ENCODE assay signal across 24 cellular contexts in the genomic region with DNA sequence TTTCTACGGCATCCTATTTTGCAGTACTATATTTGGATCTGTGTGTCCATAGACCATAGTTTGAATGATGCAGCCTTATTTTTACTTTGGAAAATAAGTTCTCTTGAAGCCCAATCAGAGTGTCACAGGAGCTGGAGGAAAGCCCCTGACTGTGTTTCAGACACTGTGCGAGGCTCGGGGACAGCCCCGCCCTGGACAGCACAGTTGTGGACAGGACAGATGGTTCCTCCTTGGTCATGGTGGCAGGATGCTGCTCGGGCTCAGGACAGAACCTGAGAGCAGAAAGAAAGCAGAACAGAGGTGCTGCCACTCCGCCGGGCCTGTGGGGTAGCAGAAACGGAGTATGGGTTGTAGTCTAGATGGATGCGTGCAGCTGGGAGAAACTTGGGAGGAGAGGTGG. TPM values are rescaled to one million over a fixed set of nuclear protein-coding genes. Genes with fewer than 3 reads are reported as not detected.
DNase-seq lines count a peak whose midpoint lies in the region; ATAC-seq and TF ChIP-seq lines count a peak whose summit lies in the region.
"Had no signal": no experiment of that assay in that cellular context is flagged by ENCODE, and none has a peak within 500 bp of the region (broad histone marks: within the 10 kb centered on the region; RNA-seq: fewer than 3 reads in every experiment).

No MANE protein-coding gene starts in this region.

- ATAC-seq in activated T-cell treated with anti-CD3 and anti-CD28 coated beads, Interleukin-2, amount 50 U/mL, for 4 hours: no peak
- ATAC-seq in activated B cell treated with CpG ODN at 0.5 μM for 24 hours (ENCODE audit: low read depth) (no peak), GM19324 (IDR thresholded peaks at IDR 0.05; ENCODE audit: low FRiP score, unreplicated experiment) (no peak)
- ATAC-seq: A549, Panc1 had no signal

- peaks cover 52% of the 10 kb centered on the region for H3K4me1 Mint-ChIP-seq in activated T-cell treated with anti-CD3 and anti-CD28 coated beads, Interleukin-2, amount 50 U/mL, for 24 hours (ENCODE audit: low read depth)
- peaks cover 12% of the 10 kb centered on the region for H3K4me1 Mint-ChIP-seq in activated T-cell treated with anti-CD3 and anti-CD28 coated beads, Interleukin-2, amount 50 U/mL, for 4 hours (ENCODE audit: low read depth)
- H3K4me1 Mint-ChIP-seq in activated B cell treated with CpG ODN at 0.5 μM for 24 hours: peaks cover 26% of the 10 kb centered on the region

- no peak overlapping the region for H3K4me3 ChIP-seq in neuronal stem cell (ENCODE audit: low read length in 2 of 2)
- H3K4me3 ChIP-seq: A549 had no signal

- no peak overlapping the region for H3K4me2 ChIP-seq in neuronal stem cell (ENCODE audit: insufficient read depth, low read length, poor library complexity, severe bottlenecking)
- H3K4me2 ChIP-seq: A549 had no signal

- no peak overlapping the region for H3K4me3 Mint-ChIP-seq in activated T-cell treated with anti-CD3 and anti-CD28 coated beads, Interleukin-2, amount 50 U/mL, for 24 hours
- H3K4me3 Mint-ChIP-seq in activated T-cell treated with anti-CD3 and anti-CD28 coated beads, Interleukin-2, amount 50 U/mL, for 4 hours: no peak overlapping the region
- no peak overlapping the region for H3K4me3 Mint-ChIP-seq in activated B cell treated with CpG ODN at 0.5 μM for 24 hours
- H3K4me3 Mint-ChIP-seq: CD8-positive, alpha-beta memory T cell; HFFc6 had no signal

- intact Hi-C loops in activated B cell treated with CpG ODN at 0.5 μM for 24 hours (cut with micrococcal nuclease): no loop called here

- peak overlapping the region; percentile 2 for H3K27ac Mint-ChIP-seq in activated T-cell treated with anti-CD3 and anti-CD28 coated beads, Interleukin-2, amount 50 U/mL, for 24 hours
- peak overlapping the region; percentile 2 for H3K27ac Mint-ChIP-seq in activated B cell treated with CpG ODN at 0.5 μM for 24 hours
- H3K27ac Mint-ChIP-seq: HFFc6 had no signal

- H2AK5ac ChIP-seq in neuronal stem cell (ENCODE audit: low read depth, low read length): no peak overlapping the region

- no peak overlapping the region for H2BK5ac ChIP-seq in neuronal stem cell (ENCODE audit: low read length)

- CTCF ChIA-PET in activated B cell treated with CpG ODN at 0.5 μM for 24 hours (lab: Charles Lee): no interaction called here

- H3K27ac ChIP-seq in neuronal stem cell (replicated peaks; ENCODE audit: low read length): no peak overlapping the region
- H3K27ac ChIP-seq: A549, HL-60 had no signal

- H3K36me3 Mint-ChIP-seq in activated T-cell treated with anti-CD3 and anti-CD28 coated beads, Interleukin-2, amount 50 U/mL, for 24 hours (ENCODE audit: low read depth): peaks cover 73% of the 10 kb centered on the region
- peaks cover 40% of the 10 kb centered on the region for H3K36me3 Mint-ChIP-seq in activated T-cell treated with anti-CD3 and anti-CD28 coated beads, Interleukin-2, amount 50 U/mL, for 4 hours (ENCODE audit: insufficient read depth)
- peaks cover 73% of the 10 kb centered on the region for H3K36me3 Mint-ChIP-seq in activated B cell treated with CpG ODN at 0.5 μM for 24 hours (ENCODE audit: low read depth)

- H2BK120ac ChIP-seq in neuronal stem cell (ENCODE audit: low read depth, low read length): no peak overlapping the region

- H3K23ac ChIP-seq in neuronal stem cell (ENCODE audit: low read depth, low read length, poor library complexity): no peak overlapping the region

- peaks cover 10% of the 10 kb centered on the region for H3K79me1 ChIP-seq in neuronal stem cell (ENCODE audit: low read depth, low read length)

- H3K36me3 ChIP-seq in neuronal stem cell (replicated peaks in 1 of 2; ENCODE audit: control insufficient read depth in 2 of 2, insufficient read depth in 2 of 2, low read length in 2 of 2): peaks cover 2 to 10% of the 10 kb centered on the region in 2 donors

- H2BK15ac ChIP-seq in neuronal stem cell (ENCODE audit: low read length): no peak overlapping the region

- H3K4ac ChIP-seq in neuronal stem cell (ENCODE audit: low read length): no peak overlapping the region

- H4K8ac ChIP-seq in neuronal stem cell (ENCODE audit: low read depth, low read length): no peak overlapping the region

- H4K91ac ChIP-seq in neuronal stem cell (ENCODE audit: low read depth, low read length, poor library complexity): peak overlapping the region; percentile 6

- no peaks in the 10 kb centered on the region for H3K4me1 ChIP-seq in neuronal stem cell (ENCODE audit: control insufficient read depth in 2 of 2, insufficient read depth in 1 of 2, low read depth in 1 of 2, low read length in 2 of 2)
- H3K4me1 ChIP-seq: A549 had no signal

- H3K18ac ChIP-seq in neuronal stem cell (ENCODE audit: low read length): peak overlapping the region; percentile 21

- no peak for TF ChIP-seq CTCF in activated B cell treated with CpG ODN at 0.5 μM for 24 hours (IDR thresholded peaks at IDR 0.05)

- H3K9me3 ChIP-seq in neuronal stem cell (replicated peaks in 1 of 2; ENCODE audit: control insufficient read depth in 2 of 2, insufficient read depth in 1 of 2, low read depth in 1 of 2, low read length in 2 of 2): peaks cover 6 to 18% of the 10 kb centered on the region in 2 donors

- no peak overlapping the region for H2AFZ ChIP-seq in neuronal stem cell (ENCODE audit: low read length)

- POLR2A ChIA-PET in activated B cell treated with CpG ODN at 0.5 μM for 24 hours (lab: Charles Lee): no interaction called here

- H3K27me3 Mint-ChIP-seq in activated T-cell treated with anti-CD3 and anti-CD28 coated beads, Interleukin-2, amount 50 U/mL, for 24 hours: no peaks in the 10 kb centered on the region
- H3K27me3 Mint-ChIP-seq in activated T-cell treated with anti-CD3 and anti-CD28 coated beads, Interleukin-2, amount 50 U/mL, for 4 hours (ENCODE audit: low read depth): no peaks in the 10 kb centered on the region
- H3K27me3 Mint-ChIP-seq in activated B cell treated with CpG ODN at 0.5 μM for 24 hours: no peaks in the 10 kb centered on the region
- H3K27me3 Mint-ChIP-seq: CD8-positive, alpha-beta memory T cell had no signal

- H3K9ac ChIP-seq in neuronal stem cell (ENCODE audit: low read depth, low read length, poor library complexity): no peak overlapping the region

- peak overlapping the region; percentile 85 for H3K14ac ChIP-seq in neuronal stem cell (ENCODE audit: low read length)

- no peaks in the 10 kb centered on the region for H3K27me3 ChIP-seq in neuronal stem cell (ENCODE audit: control insufficient read depth in 3 of 3, insufficient read depth in 3 of 3, low read depth in 1 of 3, low read length in 3 of 3)

- peaks cover 11% of the 10 kb centered on the region for H3K9me3 Mint-ChIP-seq in activated T-cell treated with anti-CD3 and anti-CD28 coated beads, Interleukin-2, amount 50 U/mL, for 24 hours
- peaks cover 16% of the 10 kb centered on the region for H3K9me3 Mint-ChIP-seq in activated T-cell treated with anti-CD3 and anti-CD28 coated beads, Interleukin-2, amount 50 U/mL, for 4 hours
- H3K9me3 Mint-ChIP-seq in activated B cell treated with CpG ODN at 0.5 μM for 24 hours: peaks cover 12% of the 10 kb centered on the region

- no CpG with 5 or more reads among the region's 9 CpGs for WGBS in neuronal stem cell (ENCODE audit: extremely low coverage in 2 of 2, insufficient read length in 2 of 2, insufficient replicate concordance in 1 of 2), 2 donors

- H2BK12ac ChIP-seq in neuronal stem cell (ENCODE audit: low read length): no peak overlapping the region

- no peak for DNase-seq in activated T-cell treated with anti-CD3 and anti-CD28 coated beads, Interleukin-2, amount 50 U/mL, for 24 hours
- no peak for DNase-seq in activated T-cell treated with anti-CD3 and anti-CD28 coated beads, Interleukin-2, amount 50 U/mL, for 4 hours
- DNase-seq in activated B cell treated with CpG ODN at 0.5 μM for 24 hours: no peak
- DNase-seq in neuronal stem cell (ENCODE audit: low spot score): no peak
- DNase-seq in NCI-H187 treated with DMSO at 0.1 percent for 48 hours (lab: John Stamatoyannopoulos, UW): no peak
- DNase-seq in superior temporal gyrus (ENCODE audit: extremely low spot score): no peak
- DNase-seq in MV-4-11 (lab: John Stamatoyannopoulos, UW): no peak
- DNase-seq: CD8-positive, alpha-beta memory T cell; DND-41; GDM1; GOT3; HFFc6; KBM-7; NCI-H1092; NCI-H1694; NCI-H2171; NCI-H446 treated with DMSO at 0.1 percent for 48 hours; NCI-H82; Right ventricle myocardium superior had no signal

RNA-seq across cellular contexts. Expression of a gene that starts 23.0 kb away (rescaled TPM):
- 10 to 100 TPM; 25.2 to 29.4 (median 25.9) TPM for total RNA-seq in activated T-cell treated with anti-CD3 and anti-CD28 coated beads, Interleukin-2, amount 50 U/mL, for 4 hours
- total RNA-seq in activated B cell treated with CpG ODN at 0.5 μM for 24 hours: 62.8 and 72.3 TPM in 2 replicates
- polyA plus RNA-seq in neuronal stem cell (2013, experiment 1 of 2): 22.7 TPM
- polyA plus RNA-seq in neuronal stem cell (2013, experiment 2 of 2): 22.7 TPM

RNA-seq across cellular contexts. Expression of a gene that starts 37.9 kb away (rescaled TPM):
- under 1 TPM in 1 of 3 donors, not detected in 2; 0.43 TPM for total RNA-seq in activated T-cell treated with anti-CD3 and anti-CD28 coated beads, Interleukin-2, amount 50 U/mL, for 4 hours
- total RNA-seq in activated B cell treated with CpG ODN at 0.5 μM for 24 hours: not detected in 2 replicates
- not detected for polyA plus RNA-seq in neuronal stem cell (2013, experiment 1 of 2)
- not detected for polyA plus RNA-seq in neuronal stem cell (2013, experiment 2 of 2)
- total RNA-seq: CD8-positive, alpha-beta memory T cell; HFFc6; M059J; Right ventricle myocardium superior had no signal
- polyA plus RNA-seq: A549; CD8-positive, alpha-beta memory T cell had no signal
